Comparison of ENCODE assay signal across 24 cellular contexts in the genomic region with DNA sequence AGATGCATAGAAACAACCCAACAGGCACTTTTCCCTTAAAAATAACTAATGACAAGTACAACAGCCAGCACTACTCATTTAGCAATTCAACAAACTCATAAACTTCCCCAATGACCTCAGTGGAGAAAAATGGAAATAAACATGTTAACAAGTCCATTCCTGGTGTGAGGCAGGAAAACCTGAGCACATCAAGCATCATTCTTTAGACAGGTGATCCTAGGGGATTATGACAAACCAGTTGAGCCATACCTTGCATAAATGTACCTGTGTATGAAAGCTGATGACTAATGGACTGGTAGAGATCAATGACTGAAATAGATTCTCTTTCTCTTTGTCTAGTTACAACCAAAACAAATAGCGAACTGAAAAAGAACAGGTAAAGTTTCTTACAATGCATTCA. TPM values are rescaled to one million over a fixed set of nuclear protein-coding genes. Genes with fewer than 3 reads are reported as not detected.
"Had no signal": no experiment of that assay in that cellular context is flagged by ENCODE, and none has a peak within 500 bp of the region (broad histone marks: within the 10 kb centered on the region; RNA-seq: fewer than 3 reads in every experiment).

No MANE protein-coding gene starts in this region.

- H3K4me1 ChIP-seq: lower lobe of right lung, prostate gland, right atrium auricular region, testis had no signal

- ATAC-seq: effector memory CD8-positive, alpha-beta T cell; left ventricle myocardium superior; lower lobe of right lung; natural killer cell; sciatic nerve; stimulated activated memory B cell treated with anti-CD40 and anti-IgM and Interleukin-4, amounts not matched to agents 10 μg/mL and 1 μg/mL and 100 μg/mL, for 72 hours; stimulated activated naive CD8-positive, alpha-beta T cell treated with anti-CD3 and anti-CD28 coated beads, Interleukin-15, Interleukin-2, amounts not matched to agents 100 U/mL and 50 U/mL, for 24 hours had no signal

- DNase-seq: dermis blood vessel endothelial cell; effector memory CD8-positive, alpha-beta T cell; esophagus squamous epithelium; hypothalamus; immature natural killer cell; islet precursor cell; left ventricle myocardium superior; lower lobe of right lung; natural killer cell; occipital lobe; stimulated activated CD4-positive, alpha-beta T cell treated with anti-CD3 and anti-CD28 coated beads, Interleukin-4, amount 100 ng/mL, for 4 hours; stimulated activated naive CD8-positive, alpha-beta T cell treated with anti-CD3 and anti-CD28 coated beads, Interleukin-15, Interleukin-2, amounts not matched to agents 100 U/mL and 50 U/mL, for 24 hours; substantia nigra; testis; tibial artery; upper lobe of left lung had no signal

- H3K36me3 ChIP-seq: esophagus squamous epithelium, lower lobe of right lung, prostate gland, right atrium auricular region, tibial artery, upper lobe of left lung had no signal

- H3K4me3 ChIP-seq: coronary artery, esophagus squamous epithelium, lower lobe of right lung, prostate gland, right atrium auricular region, testis, tibial artery, upper lobe of left lung had no signal

- FAIRE-seq: endometrium, frontal cortex, urothelium cell line had no signal

- H3K27ac ChIP-seq: coronary artery, lower lobe of right lung, prostate gland, right atrium auricular region, testis, tibial artery, upper lobe of left lung had no signal

- H3K27me3 ChIP-seq: right atrium auricular region, testis, upper lobe of left lung had no signal

- H3K9me3 ChIP-seq: esophagus squamous epithelium, lower lobe of right lung, prostate gland, right atrium auricular region, testis, tibial artery, upper lobe of left lung had no signal

RNA-seq across cellular contexts. Expression of a gene that starts 7.0 kb away (rescaled TPM):
- total RNA-seq: dermis blood vessel endothelial cell had no signal
